Comparison of ENCODE assay signal across 8 cellular contexts in the genomic region with DNA sequence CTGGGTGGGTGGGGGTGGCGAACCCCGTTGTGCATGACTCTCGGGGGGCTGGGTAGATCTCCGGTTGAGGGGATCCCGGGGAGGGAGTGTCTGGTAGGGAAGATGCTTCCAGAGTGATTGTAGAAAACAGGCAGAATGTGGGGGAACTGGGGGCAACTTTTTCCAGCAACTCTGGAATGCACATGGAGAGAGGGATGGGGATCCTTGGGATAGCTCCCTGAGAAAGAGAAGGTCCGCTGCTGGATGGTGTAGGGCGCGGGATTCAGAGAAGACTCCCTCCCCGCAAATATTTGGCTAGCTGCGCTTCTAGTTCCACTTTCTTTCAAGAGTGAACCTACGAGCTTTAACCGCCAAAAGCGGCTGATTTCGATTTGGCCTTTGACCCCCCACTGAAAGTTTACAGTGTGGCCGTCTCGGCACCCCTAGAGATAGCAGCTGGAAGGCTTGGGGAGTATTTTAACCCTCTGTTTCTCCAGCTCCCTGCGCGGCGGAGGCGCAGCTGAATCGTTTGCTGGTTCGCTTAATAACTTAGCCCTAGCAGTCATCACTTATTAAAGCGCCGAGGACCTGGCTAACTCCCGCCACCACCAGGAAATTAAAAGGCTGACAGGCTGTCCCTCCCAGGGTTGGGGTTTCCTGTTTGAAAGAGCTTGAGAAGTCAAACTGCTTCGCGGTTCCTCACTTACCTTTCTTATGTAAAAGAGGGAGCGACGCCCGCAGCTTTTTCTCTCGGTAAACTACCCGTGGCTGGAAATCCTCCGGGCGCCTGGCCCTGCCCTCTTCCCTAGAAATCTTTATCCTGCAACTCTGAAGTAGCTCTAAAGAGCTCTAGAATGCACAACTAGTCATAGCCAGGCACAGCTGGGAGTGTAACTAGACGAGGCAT. TPM values are rescaled to one million over a fixed set of nuclear protein-coding genes. Genes with fewer than 3 reads are reported as not detected.
DNase-seq lines count a peak whose midpoint lies in the region; ATAC-seq and TF ChIP-seq lines count a peak whose summit lies in the region.

No MANE protein-coding gene starts in this region.

- peak overlapping the region; percentile 36 to 81 (median 74); a peak in 4 of 7 replicates for H3K27ac Mint-ChIP-seq in H9

- H4K91ac ChIP-seq in H9 (ENCODE audit: insufficient read length, low read depth, low read length): no peak overlapping the region

- no peak overlapping the region for H2AK5ac ChIP-seq in H9 (ENCODE audit: insufficient read length, low read length)

- H3K4me2 ChIP-seq in H9 (ENCODE audit: insufficient read depth, insufficient read length, low read length): peak overlapping the region; percentile 87

- TF ChIP-seq CTCF in GM06990 (IDR thresholded peaks at IDR 0.05; ENCODE audit: insufficient read depth, low read length, poor library complexity, severe bottlenecking) (peak; percentile 27), H9 (conservative IDR thresholded peaks at IDR 0.05) (peak; percentile 50; the same call in 2 of the 3 replicates), LNCAP (IDR thresholded peaks at IDR 0.05) (peak; percentile 53), cardiac muscle cell (IDR thresholded peaks at IDR 0.05; ENCODE audit: low read depth, low read length) (peak; percentile 58)

- no peak overlapping the region for H2BK120ac ChIP-seq in H9 (ENCODE audit: low read depth, low read length, poor library complexity, severe bottlenecking)

- H3K56ac ChIP-seq in H9 (ENCODE audit: insufficient read length, low read depth, low read length): no peak overlapping the region

- H4K5ac ChIP-seq in H9 (ENCODE audit: insufficient read length, low read depth, low read length): no peak overlapping the region

- H3K9me3 Mint-ChIP-seq in H9: no peaks in the 10 kb centered on the region

- no peak overlapping the region for H2BK20ac ChIP-seq in H9 (ENCODE audit: low read depth, low read length, poor library complexity, severe bottlenecking)

- DNase-seq in GM06990 (ENCODE audit: extremely low read depth, insufficient read length) (peak; percentile 57), H9 (peak; percentile 94), cardiac muscle cell (ENCODE audit: low read depth in 1 of 2, low spot score in 1 of 2) (peak; percentile 79 to 92), pons (ENCODE audit: low spot score) (peak; percentile 45)
- DNase-seq in activated naive CD8-positive, alpha-beta T cell treated with anti-CD3 and anti-CD28 coated beads, Interleukin-2, amount 50 U/mL, for 16 hours (ENCODE audit: low read depth, low spot score): peak; percentile 1

- H3K79me1 ChIP-seq in H9 (ENCODE audit: insufficient read depth, low read depth, low read length, poor library complexity, severe bottlenecking): no peaks in the 10 kb centered on the region

- no peak overlapping the region for H2BK15ac ChIP-seq in H9 (ENCODE audit: low read depth, low read length)

- peak overlapping the region; percentile 40 for H3K27ac ChIP-seq in H9 (ENCODE audit: insufficient read length, low read depth, low read length)
- peak overlapping the region; percentile 69 for H3K27ac ChIP-seq in cardiac muscle cell
- H3K27ac ChIP-seq in urinary bladder (ENCODE audit: low read depth): peak overlapping the region; percentile 97

- H2BK12ac ChIP-seq in H9 (ENCODE audit: insufficient read length, low read depth, low read length): no peak overlapping the region

- peaks cover 47 to 49% of the 10 kb centered on the region in 2 experiments for H3K4me1 Mint-ChIP-seq in H9

- H2AFZ ChIP-seq in H9 (ENCODE audit: low read length): no peak overlapping the region

- H3K18ac ChIP-seq in H9 (ENCODE audit: insufficient read length, low read depth, low read length): no peak overlapping the region

- peak; percentile 76 for ATAC-seq in SK-N-SH treated with all-trans-retinoic acid at 6 μM for 48 hours

- H3K14ac ChIP-seq in H9 (ENCODE audit: insufficient read depth, low read length): no peak overlapping the region

- no peaks in the 10 kb centered on the region for H3K36me3 ChIP-seq in GM06990 (ENCODE audit: control insufficient read depth, insufficient read depth, low read length)
- no peaks in the 10 kb centered on the region for H3K36me3 ChIP-seq in cardiac muscle cell
- no peaks in the 10 kb centered on the region for H3K36me3 ChIP-seq in urinary bladder (ENCODE audit: insufficient read depth)

- no peaks in the 10 kb centered on the region for H3K36me3 Mint-ChIP-seq in H9 (ENCODE audit: insufficient read depth in 1 of 3, low read depth in 3 of 3)

- H4K8ac ChIP-seq in H9 (replicated peaks; ENCODE audit: insufficient read length, low read depth, low read length): no peak overlapping the region

- peak overlapping the region; percentile 56 for H3K9ac ChIP-seq in H9 (ENCODE audit: extremely low read depth, insufficient read length, low read length)

- no peak overlapping the region for H2BK5ac ChIP-seq in H9 (ENCODE audit: insufficient read length, low read length)

- H3K27me3 Mint-ChIP-seq in H9 (ENCODE audit: low read depth): peaks cover 66% of the 10 kb centered on the region

- no CpG with 5 or more reads among the region's 35 CpGs for WGBS in H9 (ENCODE audit: extremely low coverage, insufficient read length, low lambda C conversion rate)
- WGBS in urinary bladder: under 1% methylated on average over 35 of the region's 35 CpGs

- H3K23ac ChIP-seq in H9 (ENCODE audit: insufficient read length, low read depth, low read length): no peak overlapping the region

- no peak overlapping the region for H3T11ph ChIP-seq in H9 (ENCODE audit: low read length)

- H3K4me1 ChIP-seq in H9 (ENCODE audit: insufficient read depth, low read length): peaks cover 10% of the 10 kb centered on the region
- peaks cover 38% of the 10 kb centered on the region for H3K4me1 ChIP-seq in cardiac muscle cell (ENCODE audit: low read depth)
- no peaks in the 10 kb centered on the region for H3K4me1 ChIP-seq in urinary bladder (ENCODE audit: insufficient read depth)

- H3K23me2 ChIP-seq in H9 (ENCODE audit: insufficient read length, low read depth, low read length, poor library complexity, severe bottlenecking): peaks cover 15% of the 10 kb centered on the region

- no peak overlapping the region for H3K4ac ChIP-seq in H9 (ENCODE audit: low read depth, low read length)

- H3K4me3 ChIP-seq in GM06990 (replicated peaks; ENCODE audit: low read depth, low read length) (peak overlapping the region; percentile 59), cardiac muscle cell (peak overlapping the region; percentile 64), urinary bladder (ENCODE audit: low read depth, low read length) (peak overlapping the region; percentile 66)

- H3K9me3 ChIP-seq in H9 (ENCODE audit: control insufficient read depth, low read depth, low read length): no peaks in the 10 kb centered on the region
- no peaks in the 10 kb centered on the region for H3K9me3 ChIP-seq in cardiac muscle cell (ENCODE audit: low read depth)

- peaks cover 3% of the 10 kb centered on the region; the same call in 1 of the 2 replicates for H3K79me2 ChIP-seq in H9 (ENCODE audit: insufficient read depth, low read length)

- no peaks in the 10 kb centered on the region for H4K20me1 ChIP-seq in H9 (ENCODE audit: control insufficient read depth, insufficient read depth, insufficient read length)

- peak overlapping the region; percentile 89 to 99 for H3K4me3 Mint-ChIP-seq in H9

- no peaks in the 10 kb centered on the region; the same call in none of the 2 replicates for H3K27me3 ChIP-seq in GM06990 (replicated peaks; ENCODE audit: control insufficient read depth, insufficient read depth, low read length)
- H3K27me3 ChIP-seq in H9 (ENCODE audit: insufficient read depth, low read length): no peaks in the 10 kb centered on the region; the same call in 1 of the 2 replicates
- no peaks in the 10 kb centered on the region for H3K27me3 ChIP-seq in cardiac muscle cell

TF ChIP-seq in SK-N-SH treated with all-trans-retinoic acid at 6 μM for 48 hours, 23 proteins besides CTCF, POLR2A, EP300 and RAD21 (continues in another document):
- TF ChIP-seq ZNF8 (CRISPR knock-in tag; IDR thresholded peaks at IDR 0.05): peak; percentile 19; the same call in 1 of the 2 replicates
- TF ChIP-seq GLIS3 (CRISPR knock-in tag; IDR thresholded peaks at IDR 0.05): 0 out of 2 replicates have a peak, but pooled peaks have one; percentile 40
- TF ChIP-seq ZNF565 (CRISPR knock-in tag; conservative IDR thresholded peaks at IDR 0.05; ENCODE audit: low read depth): no peak
- TF ChIP-seq, protein P1, sequence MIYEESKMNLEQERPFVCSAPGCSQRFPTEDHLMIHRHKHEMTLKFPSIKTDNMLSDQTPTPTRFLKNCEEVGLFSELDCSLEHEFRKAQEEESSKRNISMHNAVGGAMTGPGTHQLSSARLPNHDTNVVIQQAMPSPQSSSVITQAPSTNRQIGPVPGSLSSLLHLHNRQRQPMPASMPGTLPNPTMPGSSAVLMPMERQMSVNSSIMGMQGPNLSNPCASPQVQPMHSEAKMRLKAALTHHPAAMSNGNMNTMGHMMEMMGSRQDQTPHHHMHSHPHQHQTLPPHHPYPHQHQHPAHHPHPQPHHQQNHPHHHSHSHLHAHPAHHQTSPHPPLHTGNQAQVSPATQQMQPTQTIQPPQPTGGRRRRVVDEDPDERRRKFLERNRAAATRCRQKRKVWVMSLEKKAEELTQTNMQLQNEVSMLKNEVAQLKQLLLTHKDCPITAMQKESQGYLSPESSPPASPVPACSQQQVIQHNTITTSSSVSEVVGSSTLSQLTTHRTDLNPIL (CRISPR knock-in tag; IDR thresholded peaks at IDR 0.05; ENCODE audit: low read depth): 0 out of 2 replicates have a peak, but pooled peaks have one; percentile 7
- TF ChIP-seq ZFP30 (CRISPR knock-in tag; IDR thresholded peaks at IDR 0.05): no peak
- TF ChIP-seq, protein P2, sequence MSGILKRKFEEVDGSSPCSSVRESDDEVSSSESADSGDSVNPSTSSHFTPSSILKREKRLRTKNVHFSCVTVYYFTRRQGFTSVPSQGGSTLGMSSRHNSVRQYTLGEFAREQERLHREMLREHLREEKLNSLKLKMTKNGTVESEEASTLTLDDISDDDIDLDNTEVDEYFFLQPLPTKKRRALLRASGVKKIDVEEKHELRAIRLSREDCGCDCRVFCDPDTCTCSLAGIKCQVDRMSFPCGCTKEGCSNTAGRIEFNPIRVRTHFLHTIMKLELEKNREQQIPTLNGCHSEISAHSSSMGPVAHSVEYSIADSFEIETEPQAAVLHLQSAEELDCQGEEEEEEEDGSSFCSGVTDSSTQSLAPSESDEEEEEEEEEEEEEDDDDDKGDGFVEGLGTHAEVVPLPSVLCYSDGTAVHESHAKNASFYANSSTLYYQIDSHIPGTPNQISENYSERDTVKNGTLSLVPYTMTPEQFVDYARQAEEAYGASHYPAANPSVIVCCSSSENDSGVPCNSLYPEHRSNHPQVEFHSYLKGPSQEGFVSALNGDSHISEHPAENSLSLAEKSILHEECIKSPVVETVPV (CRISPR knock-in tag; IDR thresholded peaks at IDR 0.05): 0 out of 2 replicates have a peak, but pooled peaks have one; percentile 15

RNA-seq across cellular contexts. Expression of a gene that starts 1.2 kb away (rescaled TPM):
- total RNA-seq in H9 (2021) (13.2 and 14.1 TPM in 2 replicates), cardiac muscle cell (11.2 and 27.2 TPM in 2 replicates), urinary bladder (173 TPM)
- polyA plus RNA-seq in cardiac muscle cell (11.3 and 24.4 TPM in 2 replicates), urinary bladder (58.1 TPM)

Comparison
In these comparisons a context has a peak if more than half of its experiments do, and no peak if none do; other contexts are left out.
1. Peak in every context shown above with its lines: DNase-seq, ATAC-seq, H3K4me3 ChIP-seq and H3K27ac ChIP-seq.
2. DNase-seq: peak in every context shown above with its lines; median percentile 94 in H9; 86 in cardiac muscle cell; 57 in GM06990; 45 in pons; 1 in activated naive CD8-positive, alpha-beta T cell treated with anti-CD3 and anti-CD28 coated beads, Interleukin-2, amount 50 U/mL, for 16 hours.
3. H3K27ac ChIP-seq: peak in every context shown above with its lines; median percentile 97 in urinary bladder; 69 in cardiac muscle cell; 40 in H9.